ENCODE assay signal across 7 cellular contexts in the genomic region with DNA sequence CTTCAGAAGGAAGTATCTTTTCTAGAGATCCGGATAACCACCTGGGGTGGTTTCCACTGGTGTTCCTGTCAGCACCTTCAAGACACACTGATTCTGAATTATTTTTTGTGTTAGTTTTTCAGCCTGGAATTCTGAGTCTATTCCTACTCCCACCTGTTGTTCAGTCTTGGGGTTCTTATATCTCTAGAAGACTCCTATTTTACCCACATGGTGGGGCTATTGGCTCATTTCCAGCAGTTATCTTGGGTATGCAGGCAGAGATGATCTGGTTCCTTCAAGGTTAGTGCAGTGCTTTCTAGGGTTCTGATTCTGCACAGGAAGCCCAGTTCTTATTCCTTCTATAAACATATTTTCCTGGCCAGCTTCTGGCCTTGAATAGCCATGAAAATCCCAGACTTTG.
DNase-seq lines count a peak whose midpoint lies in the region; ATAC-seq and TF ChIP-seq lines count a peak whose summit lies in the region.

No MANE protein-coding gene starts in this region.

- H3K27me3 ChIP-seq in PC-9 (ENCODE audit: insufficient read depth, low read depth) (no peaks in the 10 kb centered on the region), mammary epithelial cell (ENCODE audit: insufficient read depth, low read length) (peaks cover 2% of the 10 kb centered on the region), neural progenitor cell (no peaks in the 10 kb centered on the region), heart right ventricle (no peaks in the 10 kb centered on the region), gastroesophageal sphincter (no peaks in the 10 kb centered on the region)

- ATAC-seq in HG02885 (IDR thresholded peaks at IDR 0.05; ENCODE audit: poor library complexity, unreplicated experiment) = peak; percentile 72
- no peak for ATAC-seq in heart right ventricle
- no peak for ATAC-seq in gastroesophageal sphincter

- no peaks in the 10 kb centered on the region for H3K4me1 Mint-ChIP-seq in neural progenitor cell

- H3K79me2 ChIP-seq in PC-9 (ENCODE audit: low read depth) (no peaks in the 10 kb centered on the region), mammary epithelial cell (ENCODE audit: insufficient read depth, low read length) (no peaks in the 10 kb centered on the region), neural progenitor cell (ENCODE audit: low read depth) (no peaks in the 10 kb centered on the region)

- H3K4me3 ChIP-seq in PC-9 (no peak overlapping the region), mammary epithelial cell (replicated peaks in 1 of 3; ENCODE audit: insufficient read depth in 1 of 3, low read depth in 2 of 3, low read length in 3 of 3) (no peak overlapping the region), neural progenitor cell (no peak overlapping the region), heart right ventricle (no peak overlapping the region), gastroesophageal sphincter (no peak overlapping the region)

- H4K20me1 ChIP-seq in PC-9 (ENCODE audit: insufficient read depth) (no peaks in the 10 kb centered on the region), mammary epithelial cell (ENCODE audit: insufficient read depth, low read length) (no peaks in the 10 kb centered on the region), neural progenitor cell (ENCODE audit: low read depth) (no peaks in the 10 kb centered on the region)

- no peak for TF ChIP-seq POLR2A in gastroesophageal sphincter (IDR thresholded peaks at IDR 0.05)

- H3K9me3 ChIP-seq in PC-9 (ENCODE audit: insufficient read depth, low read depth) (no peaks in the 10 kb centered on the region), mammary epithelial cell (replicated peaks; ENCODE audit: insufficient read depth, low read length) (no peaks in the 10 kb centered on the region), neural progenitor cell (ENCODE audit: low read depth) (no peaks in the 10 kb centered on the region), heart right ventricle (peaks cover 0 to 5% (median 0%) of the 10 kb centered on the region in 11 donors), gastroesophageal sphincter (peaks cover 0 to 7% (median 0%) of the 10 kb centered on the region in 3 donors)

- no TSS peak for BruUV-seq in PC-9 (replicated peaks; lab: Mats Ljungman, UMichigan)
- no TSS peak for BruUV-seq in mammary epithelial cell (replicated peaks; lab: Mats Ljungman, UMichigan)

- H3K36me3 ChIP-seq in PC-9 (ENCODE audit: low read depth) (no peaks in the 10 kb centered on the region), mammary epithelial cell (ENCODE audit: insufficient read depth, low read length) (no peaks in the 10 kb centered on the region), neural progenitor cell (no peaks in the 10 kb centered on the region), heart right ventricle (no peaks in the 10 kb centered on the region), gastroesophageal sphincter (no peaks in the 10 kb centered on the region)

- H3K9ac ChIP-seq in mammary epithelial cell (ENCODE audit: insufficient read depth, low read length) = no peak overlapping the region
- H3K9ac ChIP-seq in neural progenitor cell = no peak overlapping the region

- H3K4me3 Mint-ChIP-seq in neural progenitor cell = no peak overlapping the region

- dilution Hi-C loops in mammary epithelial cell (cut with HindIII; ENCODE audit: low sequenced_read_pairs) = no loop called here

- peak; percentile 58 for DNase-seq in EL
- DNase-seq in PC-9 = no peak
- peak; percentile 3 for DNase-seq in mammary epithelial cell
- DNase-seq in neural progenitor cell (ENCODE audit: low spot score) = peak; percentile 72
- DNase-seq in heart right ventricle = no peak

- CTCF ChIA-PET in PC-9 (lab: Charles Lee) (no interaction called here), mammary epithelial cell (lab: Charles Lee; ENCODE audit: low non-redundant PET) (no interaction called here)

- 70% methylated on average over 1 of the region's 1 CpG for WGBS in mammary epithelial cell (ENCODE audit: low coverage, missing lambda C conversion rate)
- WGBS in heart right ventricle, 2 donors = 41 to 47% methylated on average over 1 of the region's 1 CpG
- 50 to 86% methylated on average over 1 of the region's 1 CpG for WGBS in gastroesophageal sphincter (ENCODE audit: low coverage in 1 of 2), 2 donors

- H3K4me2 ChIP-seq in PC-9 = no peak overlapping the region
- H3K4me2 ChIP-seq in mammary epithelial cell (ENCODE audit: insufficient read depth, low read depth, low read length) = no peak overlapping the region
- no peak overlapping the region for H3K4me2 ChIP-seq in neural progenitor cell

- no peak overlapping the region for H2AFZ ChIP-seq in PC-9
- H2AFZ ChIP-seq in mammary epithelial cell (ENCODE audit: low read depth, low read length) = no peak overlapping the region
- H2AFZ ChIP-seq in neural progenitor cell (replicated peaks) = no peak overlapping the region

- POLR2A ChIA-PET in PC-9 (lab: Charles Lee; ENCODE audit: unreplicated experiment) = no interaction called here

- in situ Hi-C loops in mammary epithelial cell (cut with MboI; ENCODE audit: low sequenced_read_pairs in 2 of 2) = no loop called here

- no peaks in the 10 kb centered on the region for H3K27me3 Mint-ChIP-seq in neural progenitor cell (ENCODE audit: insufficient read depth, low read depth)

- H3F3A ChIP-seq in PC-9 (ENCODE audit: insufficient read depth, low read depth) (no peaks in the 10 kb centered on the region), neural progenitor cell (ENCODE audit: low read depth) (no peaks in the 10 kb centered on the region)

- TF ChIP-seq EP300 in gastroesophageal sphincter (IDR thresholded peaks at IDR 0.05) = no peak

- no peaks in the 10 kb centered on the region for H3K9me2 ChIP-seq in PC-9 (ENCODE audit: insufficient read depth)

- peaks cover under 1% of the 10 kb centered on the region; the same call in 1 of the 2 replicates for H3K4me1 ChIP-seq in PC-9 (replicated peaks; ENCODE audit: insufficient read depth)
- H3K4me1 ChIP-seq in mammary epithelial cell (ENCODE audit: insufficient read depth, low read length) = no peaks in the 10 kb centered on the region
- H3K4me1 ChIP-seq in neural progenitor cell = no peaks in the 10 kb centered on the region
- no peaks in the 10 kb centered on the region for H3K4me1 ChIP-seq in heart right ventricle
- no peaks in the 10 kb centered on the region for H3K4me1 ChIP-seq in gastroesophageal sphincter

- H3K27ac Mint-ChIP-seq in neural progenitor cell = no peak overlapping the region

- H3K27ac ChIP-seq in PC-9 (no peak overlapping the region), mammary epithelial cell (ENCODE audit: insufficient read depth, low read depth, low read length) (no peak overlapping the region), neural progenitor cell (no peak overlapping the region), heart right ventricle (no peak overlapping the region), gastroesophageal sphincter (no peak overlapping the region)

- intact Hi-C loops in PC-9 (cut with micrococcal nuclease; ENCODE audit: unreplicated experiment) (loop anchor here (1.0 kb wide), 1 partner anchor 550 kb away; no protein-coding TSS in a partner anchor), mammary epithelial cell (cut with micrococcal nuclease) (loop anchor here (1.0 to 10.0 kb wide), 2 partner anchors 229 to 550 kb away; no protein-coding TSS in a partner anchor), heart right ventricle (cut with DNase I) (loop anchor here in 2 of 10 donors (10.0 kb wide), 1 partner anchor 549 kb away; no protein-coding TSS in a partner anchor)

- TF ChIP-seq CTCF in PC-9 (conservative IDR thresholded peaks at IDR 0.05) (peak; percentile 57; the same call in 1 of the 2 replicates), mammary epithelial cell (conservative IDR thresholded peaks at IDR 0.05 in 1 of 2, IDR thresholded peaks at IDR 0.05 in 1 of 2; ENCODE audit: extremely low read depth in 1 of 2, insufficient read depth in 1 of 2, low read depth in 1 of 2, low read length in 2 of 2) (no peak), neural progenitor cell (IDR thresholded peaks at IDR 0.05) (peak; percentile 76), heart right ventricle (IDR thresholded peaks at IDR 0.05) (peak in 3 of 9 donors; percentile 29 to 44 (median 37)), gastroesophageal sphincter (IDR thresholded peaks at IDR 0.05) (no peak)

- H3K9me3 Mint-ChIP-seq in neural progenitor cell = peaks cover 2% of the 10 kb centered on the region

- H3K36me3 Mint-ChIP-seq in neural progenitor cell = no peaks in the 10 kb centered on the region

Comparison
In these comparisons a context has a peak if more than half of its experiments do, and no peak if none do; other contexts are left out.
1. DNase-seq: peak in EL (single experiment), mammary epithelial cell (single experiment) and neural progenitor cell (single experiment); none in PC-9 (0 of 2) and heart right ventricle (0 of 2).
2. CTCF ChIP-seq: peak in PC-9 (single experiment) and neural progenitor cell (single experiment); none in mammary epithelial cell (0 of 2) and gastroesophageal sphincter (0 of 4).